Comparison of ENCODE assay signal across 18 cellular contexts in genomic region chr18:27673861-27674260, GRCh38.
DNase-seq lines count a peak whose midpoint lies in the region; ATAC-seq and TF ChIP-seq lines count a peak whose summit lies in the region.
"Had no signal": no experiment of that assay in that cellular context is flagged by ENCODE, and none has a peak within 500 bp of the region (broad histone marks: within the 10 kb centered on the region; RNA-seq: fewer than 3 reads in every experiment).

No MANE protein-coding gene starts in this region.

- no peak for TF ChIP-seq EP300 in gastroesophageal sphincter (IDR thresholded peaks at IDR 0.05)

- no peaks in the 10 kb centered on the region for H3K4me1 Mint-ChIP-seq in stimulated activated memory B cell treated with anti-CD40 and anti-IgM and Interleukin-4, amounts not matched to agents 10 μg/mL and 1 μg/mL and 100 μg/mL, for 72 hours
- H3K4me1 Mint-ChIP-seq: CD4-positive, alpha-beta memory T cell had no signal

- no peak overlapping the region for H3K4me3 Mint-ChIP-seq in stimulated activated memory B cell treated with anti-CD40 and anti-IgM and Interleukin-4, amounts not matched to agents 10 μg/mL and 1 μg/mL and 100 μg/mL, for 72 hours
- H3K4me3 Mint-ChIP-seq: CD4-positive, alpha-beta memory T cell had no signal

- TF ChIP-seq CTCF in heart right ventricle (IDR thresholded peaks at IDR 0.05), result no peak
- no peak for TF ChIP-seq CTCF in gastroesophageal sphincter (IDR thresholded peaks at IDR 0.05)

- H3K36me3 ChIP-seq in heart right ventricle (no peaks in the 10 kb centered on the region), gastroesophageal sphincter (no peaks in the 10 kb centered on the region)

- WGBS in right cardiac atrium, result 96% methylated on average over 27 of the region's 27 CpGs
- WGBS in heart right ventricle, 2 donors, result 95 to 96% methylated on average over 26 to 27 of the region's 27 CpGs
- no CpG with 5 or more reads among the region's 27 CpGs for WGBS in gastroesophageal sphincter (ENCODE audit: low coverage in 1 of 2), 2 donors

- H3K4me1 ChIP-seq in right cardiac atrium (ENCODE audit: control insufficient read depth, insufficient read depth, low read length) (no peaks in the 10 kb centered on the region), heart right ventricle (no peaks in the 10 kb centered on the region), gastroesophageal sphincter (no peaks in the 10 kb centered on the region)
- H3K4me1 ChIP-seq: A549, Caco-2 had no signal

- no peaks in the 10 kb centered on the region for H3K27me3 ChIP-seq in right cardiac atrium (ENCODE audit: control insufficient read depth, insufficient read depth)
- H3K27me3 ChIP-seq in heart right ventricle, result no peaks in the 10 kb centered on the region
- no peaks in the 10 kb centered on the region for H3K27me3 ChIP-seq in gastroesophageal sphincter

- DNase-seq in right cardiac atrium (peak in 2 of 3 donors; percentile 22 to 44), heart right ventricle (no peak), NCI-H1105 treated with DMSO at 0.1 percent for 48 hours (lab: John Stamatoyannopoulos, UW) (no peak), superior temporal gyrus (ENCODE audit: extremely low spot score) (no peak)
- DNase-seq: 8988T; ACHN; C1 segment of cervical spinal cord; Caco-2; CD4-positive, alpha-beta memory T cell; DMS153; DND-41; GM23248; H7; HCEC 1CT had no signal

- H3K9me3 ChIP-seq in right cardiac atrium (ENCODE audit: control insufficient read depth, low read length) (no peaks in the 10 kb centered on the region), heart right ventricle (peaks cover 0 to 7% (median 0%) of the 10 kb centered on the region in 11 donors), gastroesophageal sphincter (peaks cover 0 to 9% (median 0%) of the 10 kb centered on the region in 3 donors)
- H3K9me3 ChIP-seq: A549, Caco-2 had no signal

- intact Hi-C loops in right cardiac atrium (cut with DNase I), result no loop called here
- intact Hi-C loops in heart right ventricle (cut with DNase I), result no loop called here

- no peaks in the 10 kb centered on the region for H3K27me3 Mint-ChIP-seq in stimulated activated memory B cell treated with anti-CD40 and anti-IgM and Interleukin-4, amounts not matched to agents 10 μg/mL and 1 μg/mL and 100 μg/mL, for 72 hours
- H3K27me3 Mint-ChIP-seq: CD4-positive, alpha-beta memory T cell had no signal

- ATAC-seq in right cardiac atrium (no peak), heart right ventricle (no peak), gastroesophageal sphincter (peak; percentile 19)
- ATAC-seq in stimulated activated memory B cell treated with anti-CD40 and anti-IgM and Interleukin-4, amounts not matched to agents 10 μg/mL and 1 μg/mL and 100 μg/mL, for 72 hours, result peak; percentile 51
- ATAC-seq: A549, GM12878 had no signal

- peaks cover 11% of the 10 kb centered on the region for H3K9me3 Mint-ChIP-seq in stimulated activated memory B cell treated with anti-CD40 and anti-IgM and Interleukin-4, amounts not matched to agents 10 μg/mL and 1 μg/mL and 100 μg/mL, for 72 hours

- H3K27ac ChIP-seq in right cardiac atrium (ENCODE audit: low read length) (no peak overlapping the region), heart right ventricle (no peak overlapping the region), gastroesophageal sphincter (no peak overlapping the region)
- H3K27ac ChIP-seq: A549, GM23248 had no signal

- TF ChIP-seq POLR2A in gastroesophageal sphincter (IDR thresholded peaks at IDR 0.05), result no peak

- H3K4me3 ChIP-seq in right cardiac atrium (ENCODE audit: low read length) (no peak overlapping the region), heart right ventricle (no peak overlapping the region), gastroesophageal sphincter (no peak overlapping the region)
- H3K4me3 ChIP-seq: A549, GM12878, GM23248 had no signal

- H3K36me3 Mint-ChIP-seq in stimulated activated memory B cell treated with anti-CD40 and anti-IgM and Interleukin-4, amounts not matched to agents 10 μg/mL and 1 μg/mL and 100 μg/mL, for 72 hours, result no peaks in the 10 kb centered on the region
- H3K36me3 Mint-ChIP-seq: CD4-positive, alpha-beta memory T cell had no signal

- H3K27ac Mint-ChIP-seq in stimulated activated memory B cell treated with anti-CD40 and anti-IgM and Interleukin-4, amounts not matched to agents 10 μg/mL and 1 μg/mL and 100 μg/mL, for 72 hours, result no peak overlapping the region
- H3K27ac Mint-ChIP-seq: CD4-positive, alpha-beta memory T cell had no signal

Comparison
In these comparisons a context has a peak if more than half of its experiments do, and no peak if none do; other contexts are left out.
1. DNase-seq: peak in right cardiac atrium (2 of 3); none in heart right ventricle (0 of 2), NCI-H1105 treated with DMSO at 0.1 percent for 48 hours (single experiment) and superior temporal gyrus (single experiment).
2. ATAC-seq: peak in gastroesophageal sphincter (single experiment) and stimulated activated memory B cell treated with anti-CD40 and anti-IgM and Interleukin-4, amounts not matched to agents 10 μg/mL and 1 μg/mL and 100 μg/mL, for 72 hours (single experiment); none in right cardiac atrium (0 of 2) and heart right ventricle (0 of 8).